ENCODE assay signal across 12 cellular contexts in the genomic region with DNA sequence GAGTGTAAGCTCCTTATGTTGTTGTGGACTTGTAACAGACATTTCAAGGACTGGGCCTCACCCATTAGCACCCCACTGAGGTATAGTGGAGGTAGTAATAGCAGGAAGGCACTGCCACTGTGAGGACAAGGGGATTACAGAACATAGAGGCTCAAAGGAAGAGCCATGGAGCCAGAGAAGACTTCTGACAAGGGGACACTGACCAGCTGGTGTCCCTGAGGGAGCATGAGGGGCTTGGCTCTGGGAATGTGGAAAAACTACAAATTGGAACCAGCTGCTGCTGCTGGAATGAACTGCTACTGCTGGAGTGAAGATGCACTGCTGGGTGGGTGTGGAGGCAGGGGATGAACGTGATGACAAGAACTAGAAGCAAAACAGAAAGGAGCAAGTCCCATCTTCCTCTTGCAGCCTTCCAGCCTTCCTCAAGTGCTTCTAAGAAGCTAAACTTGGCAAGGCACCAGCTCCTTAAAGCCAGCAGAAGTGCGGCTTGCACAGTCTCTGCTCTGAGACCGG.
DNase-seq lines count a peak whose midpoint lies in the region; ATAC-seq, FAIRE-seq and TF ChIP-seq lines count a peak whose summit lies in the region.
"Had no signal": no experiment of that assay in that cellular context is flagged by ENCODE, and none has a peak within 500 bp of the region (broad histone marks: within the 10 kb centered on the region; RNA-seq: fewer than 3 reads in every experiment).

No MANE protein-coding gene starts in this region.

- H3K9me3 ChIP-seq in astrocyte (ENCODE audit: insufficient read depth, low read depth, low read length) (no peaks in the 10 kb centered on the region), keratinocyte (ENCODE audit: control insufficient read depth, low read depth, low read length) (no peaks in the 10 kb centered on the region)
- H3K9me3 ChIP-seq: SJSA1 had no signal

- peaks cover 39% of the 10 kb centered on the region for H3K4me1 ChIP-seq in GM23338 (ENCODE audit: insufficient read depth)
- H3K4me1 ChIP-seq in astrocyte (ENCODE audit: insufficient read depth, low read length), result no peaks in the 10 kb centered on the region
- peaks cover 17% of the 10 kb centered on the region for H3K4me1 ChIP-seq in keratinocyte (ENCODE audit: control insufficient read depth, extremely low read depth, insufficient read depth, low read length)

- dilution Hi-C loops in keratinocyte (cut with MboI; ENCODE audit: extremely low pct_ligation_motif_present, low sequenced_read_pairs), result no loop called here

- peak overlapping the region; percentile 2; the same call in 1 of the 2 replicates for H3K27ac Mint-ChIP-seq in GM23338
- no peak overlapping the region for H3K27ac Mint-ChIP-seq in astrocyte (ENCODE audit: unreplicated experiment)
- H3K27ac Mint-ChIP-seq in stimulated activated naive B cell treated with anti-CD40 and anti-IgM and Interleukin-4, amounts not matched to agents 10 μg/mL and 1 μg/mL and 100 μg/mL, for 72 hours, result peak overlapping the region; percentile 25

- no peak for FAIRE-seq in astrocyte (lab: Jason Lieb, UNC)
- FAIRE-seq in keratinocyte (lab: Jason Lieb, UNC), result peak; percentile 39

- TF ChIP-seq CTCF in GM23338 (conservative IDR thresholded peaks at IDR 0.05; ENCODE audit: low read depth in 2 of 2), result peak in 1 of 2 experiments; percentile 46; a peak in 3 of 4 replicates
- TF ChIP-seq CTCF in astrocyte (IDR thresholded peaks at IDR 0.05; ENCODE audit: insufficient read depth, low read depth, low read length), result no peak
- no peak for TF ChIP-seq CTCF in keratinocyte (optimal IDR thresholded peaks at IDR 0.05 in 1 of 3, IDR thresholded peaks at IDR 0.05 in 1 of 3, conservative IDR thresholded peaks at IDR 0.05 in 1 of 3; ENCODE audit: extremely low read depth in 1 of 3, insufficient read depth in 2 of 3, low read length in 3 of 3)

- H3K9me3 Mint-ChIP-seq in GM23338, result no peaks in the 10 kb centered on the region
- H3K9me3 Mint-ChIP-seq in astrocyte (ENCODE audit: unreplicated experiment), result no peaks in the 10 kb centered on the region
- H3K9me3 Mint-ChIP-seq in stimulated activated naive B cell treated with anti-CD40 and anti-IgM and Interleukin-4, amounts not matched to agents 10 μg/mL and 1 μg/mL and 100 μg/mL, for 72 hours, result no peaks in the 10 kb centered on the region

- H3K27ac ChIP-seq in GM23338 (ENCODE audit: low read depth) (no peak overlapping the region), astrocyte (ENCODE audit: low read depth, low read length) (no peak overlapping the region), keratinocyte (ENCODE audit: control insufficient read depth, insufficient read depth, low read length) (no peak overlapping the region)
- H3K27ac ChIP-seq: SJSA1 had no signal

- H3K9me1 ChIP-seq in keratinocyte (ENCODE audit: control insufficient read depth, extremely low read depth, insufficient read depth, low read length), result no peaks in the 10 kb centered on the region

- no peak overlapping the region for H2AFZ ChIP-seq in GM23338
- H2AFZ ChIP-seq in astrocyte (ENCODE audit: low read depth, low read length), result no peak overlapping the region
- no peak overlapping the region for H2AFZ ChIP-seq in keratinocyte (ENCODE audit: control insufficient read depth, low read length)

- H3K4me3 ChIP-seq in GM23338 (no peak overlapping the region), astrocyte (ENCODE audit: insufficient read depth, low read depth, low read length) (no peak overlapping the region), keratinocyte (ENCODE audit: control insufficient read depth in 2 of 3, extremely low read depth in 1 of 3, insufficient read depth in 2 of 3, low read depth in 1 of 3, low read length in 3 of 3) (no peak overlapping the region)
- H3K4me3 ChIP-seq: SJSA1 had no signal

- no peaks in the 10 kb centered on the region for H3K9me2 ChIP-seq in GM23338 (ENCODE audit: insufficient read depth)

- H3K27me3 Mint-ChIP-seq in GM23338 (ENCODE audit: insufficient read depth, low read depth, poor library complexity), result no peaks in the 10 kb centered on the region
- H3K27me3 Mint-ChIP-seq in astrocyte (ENCODE audit: low read depth, unreplicated experiment), result no peaks in the 10 kb centered on the region
- H3K27me3 Mint-ChIP-seq in stimulated activated naive B cell treated with anti-CD40 and anti-IgM and Interleukin-4, amounts not matched to agents 10 μg/mL and 1 μg/mL and 100 μg/mL, for 72 hours, result no peaks in the 10 kb centered on the region

- H3K4me3 Mint-ChIP-seq in GM23338, result no peak overlapping the region
- no peak overlapping the region for H3K4me3 Mint-ChIP-seq in astrocyte (ENCODE audit: unreplicated experiment)
- H3K4me3 Mint-ChIP-seq in stimulated activated naive B cell treated with anti-CD40 and anti-IgM and Interleukin-4, amounts not matched to agents 10 μg/mL and 1 μg/mL and 100 μg/mL, for 72 hours, result no peak overlapping the region

- H3K9ac ChIP-seq in astrocyte (ENCODE audit: low read length) (no peak overlapping the region), keratinocyte (ENCODE audit: control insufficient read depth, extremely low read depth, insufficient read depth, low read length) (no peak overlapping the region)

- no peaks in the 10 kb centered on the region for H3F3A ChIP-seq in GM23338 (replicated peaks; ENCODE audit: low read depth)

- H3K4me1 Mint-ChIP-seq in GM23338, result peaks cover 43% of the 10 kb centered on the region
- peaks cover 27% of the 10 kb centered on the region for H3K4me1 Mint-ChIP-seq in astrocyte (ENCODE audit: low read depth, unreplicated experiment)
- H3K4me1 Mint-ChIP-seq in stimulated activated naive B cell treated with anti-CD40 and anti-IgM and Interleukin-4, amounts not matched to agents 10 μg/mL and 1 μg/mL and 100 μg/mL, for 72 hours, result peaks cover 12 to 27% of the 10 kb centered on the region in 2 donors

- ATAC-seq in GM23338, result peak; percentile 73
- ATAC-seq in stimulated activated naive B cell treated with anti-CD40 and anti-IgM and Interleukin-4, amounts not matched to agents 10 μg/mL and 1 μg/mL and 100 μg/mL, for 72 hours (replicated peaks), result no peak
- no peak for ATAC-seq in HG03139 (IDR thresholded peaks at IDR 0.05; ENCODE audit: unreplicated experiment)

- H3K79me2 ChIP-seq in GM23338 (replicated peaks; ENCODE audit: insufficient read depth) (peaks cover 10% of the 10 kb centered on the region), astrocyte (ENCODE audit: insufficient read depth, low read length) (no peaks in the 10 kb centered on the region), keratinocyte (ENCODE audit: control insufficient read depth, insufficient read depth, low read length) (peaks cover 11% of the 10 kb centered on the region)

- DNase-seq in GM23338 (ENCODE audit: low spot score), result peak; percentile 27
- DNase-seq in astrocyte (ENCODE audit: low read depth), result peak; percentile 10
- DNase-seq in keratinocyte (ENCODE audit: low read depth, low spot score), result no peak
- no peak for DNase-seq in stimulated activated naive B cell treated with anti-CD40 and anti-IgM and Interleukin-4, amounts not matched to agents 10 μg/mL and 1 μg/mL and 100 μg/mL, for 72 hours
- no peak for DNase-seq in NCI-H2029 treated with DMSO at 0.1 percent for 48 hours (lab: John Stamatoyannopoulos, UW)
- no peak for DNase-seq in NCI-H1417 treated with DMSO at 0.1 percent for 48 hours (lab: John Stamatoyannopoulos, UW)
- DNase-seq in cortex of kidney (lab: John Stamatoyannopoulos, UW), result no peak
- DNase-seq: activated naive CD4-positive, alpha-beta T cell treated with Interleukin-2 at 50 U/mL for 16 hours; H7; stimulated activated CD4-positive, alpha-beta T cell treated with anti-CD3 and anti-CD28 coated beads, Interleukin-2, amount 100 ng/mL, for 24 hours had no signal

- H3K36me3 Mint-ChIP-seq in GM23338 (ENCODE audit: low read depth), result no peaks in the 10 kb centered on the region
- no peaks in the 10 kb centered on the region for H3K36me3 Mint-ChIP-seq in astrocyte (ENCODE audit: low read depth, unreplicated experiment)
- H3K36me3 Mint-ChIP-seq in stimulated activated naive B cell treated with anti-CD40 and anti-IgM and Interleukin-4, amounts not matched to agents 10 μg/mL and 1 μg/mL and 100 μg/mL, for 72 hours, result peaks cover 4 to 8% of the 10 kb centered on the region in 2 donors

- H3K27me3 ChIP-seq in GM23338 (ENCODE audit: insufficient read depth) (no peaks in the 10 kb centered on the region), astrocyte (ENCODE audit: insufficient read depth, low read length) (no peaks in the 10 kb centered on the region), keratinocyte (ENCODE audit: control insufficient read depth, extremely low read depth, insufficient read depth, low read length) (no peaks in the 10 kb centered on the region)
- H3K27me3 ChIP-seq: SJSA1 had no signal

- H3K36me3 ChIP-seq in GM23338 (ENCODE audit: insufficient read depth) (no peaks in the 10 kb centered on the region), astrocyte (ENCODE audit: insufficient read depth, low read length) (no peaks in the 10 kb centered on the region), keratinocyte (ENCODE audit: control insufficient read depth in 2 of 2, extremely low read depth in 1 of 2, insufficient read depth in 2 of 2, low read length in 2 of 2) (no peaks in the 10 kb centered on the region)
- H3K36me3 ChIP-seq: SJSA1 had no signal

- H3K4me2 ChIP-seq in GM23338, result no peak overlapping the region
- no peak overlapping the region for H3K4me2 ChIP-seq in astrocyte (ENCODE audit: low read length)
- H3K4me2 ChIP-seq in keratinocyte (ENCODE audit: control insufficient read depth, extremely low read depth, insufficient read depth, low read depth, low read length), result no peak overlapping the region

- H4K20me1 ChIP-seq in GM23338 (replicated peaks; ENCODE audit: insufficient read depth), result no peaks in the 10 kb centered on the region; the same call in 1 of the 2 replicates
- H4K20me1 ChIP-seq in astrocyte (ENCODE audit: insufficient read depth, low read length), result no peaks in the 10 kb centered on the region
- H4K20me1 ChIP-seq in keratinocyte (ENCODE audit: control insufficient read depth, extremely low read depth, insufficient read depth, low read length), result no peaks in the 10 kb centered on the region

TF ChIP-seq in GM23338, 12 proteins besides CTCF, POLR2A, EP300 and RAD21 (continues in another document):
- TF ChIP-seq ZNF114 (CRISPR knock-in tag; IDR thresholded peaks at IDR 0.05), result no peak

Comparison
In these comparisons a context has a peak if more than half of its experiments do, and no peak if none do; other contexts are left out.
1. DNase-seq: peak in GM23338 (single experiment) and astrocyte (single experiment); none in keratinocyte (single experiment), stimulated activated naive B cell treated with anti-CD40 and anti-IgM and Interleukin-4, amounts not matched to agents 10 μg/mL and 1 μg/mL and 100 μg/mL, for 72 hours (single experiment), NCI-H2029 treated with DMSO at 0.1 percent for 48 hours (single experiment), NCI-H1417 treated with DMSO at 0.1 percent for 48 hours (single experiment) and cortex of kidney (single experiment).